In the genomic region with DNA sequence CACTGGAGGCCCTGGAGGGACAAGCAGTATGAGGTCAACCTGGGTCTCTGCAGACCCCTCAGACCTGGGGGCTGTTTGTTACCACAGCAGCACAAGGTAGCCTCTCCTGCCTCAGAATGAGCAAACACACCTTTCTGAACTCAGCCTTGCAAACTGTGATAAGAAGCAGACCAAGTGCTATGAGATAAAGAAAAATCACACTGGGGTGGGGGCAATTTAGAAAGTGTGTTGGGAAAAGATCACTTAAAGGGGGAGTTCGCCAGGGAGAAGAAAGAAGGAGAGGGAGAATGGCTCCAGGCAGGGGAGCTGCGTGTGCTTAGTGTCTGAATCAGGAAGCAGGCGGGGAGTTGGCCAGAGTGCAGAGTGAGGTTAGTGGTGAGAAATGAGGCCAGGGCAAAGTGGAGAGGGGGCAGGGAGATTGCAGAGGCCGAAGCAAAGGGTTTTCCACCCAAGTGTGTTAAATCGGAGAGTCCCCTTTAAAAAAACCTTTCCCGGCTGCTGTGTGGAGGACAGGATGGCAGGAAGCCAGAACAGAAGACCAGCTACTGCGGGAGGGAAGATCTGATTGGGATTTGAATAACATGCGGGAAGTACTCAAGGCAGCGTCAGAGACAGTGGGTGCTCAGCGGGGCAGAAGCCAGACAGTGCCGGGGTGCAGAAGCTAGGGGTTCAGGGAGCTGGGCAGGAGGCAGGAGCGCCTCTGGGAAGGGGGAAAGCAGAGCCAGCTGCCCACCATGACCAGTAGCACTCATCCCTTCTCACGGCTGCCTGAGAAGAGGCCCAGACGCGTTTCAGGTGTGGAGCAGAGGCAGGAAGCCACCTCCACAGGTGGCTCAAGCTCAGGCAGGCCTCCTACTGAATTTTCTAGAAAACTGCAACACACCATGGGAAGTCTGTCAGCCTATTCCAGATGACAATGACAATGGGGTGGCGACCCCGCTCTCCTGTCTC, we compare ENCODE assay signal across 1 cellular context.
TF ChIP-seq lines count a peak whose summit lies in the region.

No MANE protein-coding gene starts in this region.

TF ChIP-seq in SK-N-SH treated with all-trans-retinoic acid at 6 μM for 48 hours, 23 proteins besides CTCF, POLR2A, EP300 and RAD21 (continued from another document):
- TF ChIP-seq PATZ1 (CRISPR knock-in tag; IDR thresholded peaks at IDR 0.05; ENCODE audit: borderline replicate concordance): no peak
- TF ChIP-seq OSR1 (CRISPR knock-in tag; IDR thresholded peaks at IDR 0.05): no peak
- no peak for TF ChIP-seq ZC3H10 (CRISPR knock-in tag; IDR thresholded peaks at IDR 0.05)
- TF ChIP-seq GLIS3 (CRISPR knock-in tag; IDR thresholded peaks at IDR 0.05): no peak
